In the genomic region with DNA sequence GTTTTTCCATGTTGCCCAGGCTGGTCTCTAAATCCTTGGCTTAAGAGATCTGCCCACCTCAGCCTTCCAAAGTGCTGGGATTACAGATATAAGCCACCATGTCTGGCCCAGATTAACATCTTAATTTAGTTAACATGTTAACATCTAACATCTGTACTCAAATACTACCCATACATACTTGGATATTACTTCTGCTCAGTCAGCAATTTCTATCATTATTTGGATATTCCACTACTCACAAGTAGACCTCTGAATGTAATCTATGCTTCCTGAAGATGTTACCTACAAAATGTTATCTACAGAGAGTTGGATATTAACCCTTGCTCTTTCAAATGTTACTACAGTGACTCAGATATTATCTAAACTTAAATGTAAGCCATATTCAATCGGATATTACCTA, we compare ENCODE assay signal across 2 cellular contexts.
TF ChIP-seq lines count a peak whose summit lies in the region.

No MANE protein-coding gene starts in this region.

TF ChIP-seq in IMR-90, 13 proteins besides CTCF, POLR2A, EP300 and RAD21:
- TF ChIP-seq MAFK (IDR thresholded peaks at IDR 0.05; ENCODE audit: low read depth, low read length) (peak; percentile 95), MAZ (IDR thresholded peaks at IDR 0.05; ENCODE audit: borderline replicate concordance, low read depth, low read length) (no peak), CHD1 (IDR thresholded peaks at IDR 0.05; ENCODE audit: low read depth, low read length) (no peak)

TF ChIP-seq in H1, 55 proteins besides CTCF, POLR2A, EP300 and RAD21:
- TF ChIP-seq TBP (IDR thresholded peaks at IDR 0.05; ENCODE audit: low read depth, low read length) (no peak), MAFK (IDR thresholded peaks at IDR 0.05; ENCODE audit: low read depth, low read length) (peak; percentile 67; the same call in 1 of the 2 replicates), CBX5 (IDR thresholded peaks at IDR 0.05; ENCODE audit: low read depth, low read length) (no peak)
